In the genomic region with DNA sequence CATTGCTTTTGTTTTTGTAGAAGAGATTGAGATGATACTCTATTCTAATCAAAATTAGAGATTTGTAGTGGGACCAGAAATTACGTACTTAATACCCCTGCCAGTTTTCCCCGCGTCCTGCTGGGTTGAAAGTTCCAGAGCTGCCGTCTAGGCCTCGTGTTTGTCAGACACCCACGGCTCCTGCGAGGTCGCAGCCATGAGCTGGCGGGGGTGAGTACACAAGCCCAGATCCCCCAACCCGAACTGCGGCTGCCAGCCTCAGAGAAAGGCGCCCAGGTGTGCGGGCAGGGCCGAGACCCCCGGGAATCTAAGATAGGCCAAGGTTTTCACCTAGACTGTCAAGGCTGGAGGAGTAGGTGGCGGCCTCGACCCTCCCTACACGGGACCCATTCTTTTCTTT, we compare ENCODE assay signal across 22 cellular contexts.
"Had no signal": no experiment of that assay in that cellular context is flagged by ENCODE, and none has a peak within 500 bp of the region (broad histone marks: within the 10 kb centered on the region; RNA-seq: fewer than 3 reads in every experiment).

No MANE protein-coding gene starts in this region.

- H3K27ac Mint-ChIP-seq: mesothelial cell of epicardium had no signal

- H3K4me1 Mint-ChIP-seq: mesothelial cell of epicardium had no signal

- H3K4me3 ChIP-seq: coronary artery, dorsolateral prefrontal cortex, esophagus squamous epithelium, gastrocnemius medialis, heart right ventricle, left ventricle myocardium inferior, lower lobe of right lung, mucosa of descending colon had no signal

- H3K4me3 Mint-ChIP-seq: mesothelial cell of epicardium had no signal

- H3K36me3 Mint-ChIP-seq: mesothelial cell of epicardium had no signal

- H3K27me3 Mint-ChIP-seq: naive B cell had no signal

- H3K9me3 ChIP-seq: esophagus squamous epithelium, gastrocnemius medialis, heart right ventricle, left ventricle myocardium inferior, lower lobe of right lung, mucosa of descending colon had no signal

- H3K9me3 Mint-ChIP-seq: naive B cell had no signal

- DNase-seq: dermis blood vessel endothelial cell; dorsolateral prefrontal cortex; effector CD4-positive, alpha-beta T cell; effector memory CD4-positive, alpha-beta T cell; erythroblast; esophagus squamous epithelium; foreskin fibroblast; foreskin melanocyte; gastrocnemius medialis; glutamatergic neuron; head of caudate nucleus; heart right ventricle; hippocampal formation; left cardiac atrium; left ventricle myocardium inferior; lower lobe of right lung; mesenchymal stem cell; mucosa of descending colon; naive B cell had no signal

- H3K27ac ChIP-seq: coronary artery, dorsolateral prefrontal cortex, epithelial cell of prostate, esophagus squamous epithelium, gastrocnemius medialis, heart right ventricle, left ventricle myocardium inferior, lower lobe of right lung had no signal

- H3K4me1 ChIP-seq: esophagus squamous epithelium, gastrocnemius medialis, heart right ventricle, left ventricle myocardium inferior, lower lobe of right lung had no signal

- H3K36me3 ChIP-seq: esophagus squamous epithelium, gastrocnemius medialis, left ventricle myocardium inferior, lower lobe of right lung had no signal

- H3K27me3 ChIP-seq: dorsolateral prefrontal cortex, esophagus squamous epithelium, gastrocnemius medialis, heart right ventricle had no signal
